ENCODE assay signal across 34 cellular contexts in genomic region chr7:26469188-26469587, GRCh38.
DNase-seq lines count a peak whose midpoint lies in the region; ATAC-seq and TF ChIP-seq lines count a peak whose summit lies in the region.
"Had no signal": no experiment of that assay in that cellular context is flagged by ENCODE, and none has a peak within 500 bp of the region (broad histone marks: within the 10 kb centered on the region; RNA-seq: fewer than 3 reads in every experiment).

No MANE protein-coding gene starts in this region.

- no peak overlapping the region for H2AK9ac ChIP-seq in IMR-90 (replicated peaks; ENCODE audit: low read depth, low read length, poor library complexity)

- no peak for DNase-seq in IMR-90
- DNase-seq in coronary artery (ENCODE audit: low spot score): peak; percentile 45
- no peak for DNase-seq in neuronal stem cell (ENCODE audit: low spot score)
- DNase-seq in osteocyte (ENCODE audit: extremely low spot score, unreplicated experiment): peak; percentile 57
- DNase-seq in omental fat pad (ENCODE audit: low spot score): no peak
- no peak for DNase-seq in Right ventricle myocardium superior
- DNase-seq in NCI-H2107 treated with DMSO at 0.1 percent for 48 hours (lab: John Stamatoyannopoulos, UW; ENCODE audit: unreplicated experiment): no peak
- no peak for DNase-seq in activated CD4-positive, alpha-beta T cell treated with anti-CD3 and anti-CD28 coated beads for 48 hours
- DNase-seq: 8988T; ACHN; AML-193; BE2C; C1 segment of cervical spinal cord; Caco-2; Calu3; CD4-positive, alpha-beta memory T cell; CD4-positive, alpha-beta T cell; CD4-positive, CD25-positive, alpha-beta regulatory T cell; CD8-positive, alpha-beta memory T cell; CD8-positive, alpha-beta T cell; COR-L47; DMS 273 treated with DMSO at 0.1 percent for 48 hours; DMS153; DMS53; DMS79; DND-41; EL had no signal

- H3K4me1 Mint-ChIP-seq in osteocyte (ENCODE audit: unreplicated experiment): no peaks in the 10 kb centered on the region
- H3K4me1 Mint-ChIP-seq: B cell; CD4-positive, alpha-beta memory T cell; CD4-positive, CD25-positive, alpha-beta regulatory T cell; CD8-positive, alpha-beta memory T cell had no signal

- H3K36me3 Mint-ChIP-seq in osteocyte (ENCODE audit: unreplicated experiment): no peaks in the 10 kb centered on the region
- H3K36me3 Mint-ChIP-seq: CD14-positive monocyte; CD4-positive, alpha-beta memory T cell; CD4-positive, CD25-positive, alpha-beta regulatory T cell; CD8-positive, alpha-beta memory T cell; CD8-positive, alpha-beta T cell had no signal

- no TSS peak for BruUV-seq in IMR-90 (replicated peaks; lab: Mats Ljungman, UMichigan)

- in situ Hi-C loops in IMR-90 (cut with MboI; ENCODE audit: low sequenced_read_pairs): no loop called here

- H3K4me3 Mint-ChIP-seq in osteocyte (ENCODE audit: unreplicated experiment): no peak overlapping the region
- H3K4me3 Mint-ChIP-seq: B cell; CD14-positive monocyte; CD4-positive, alpha-beta memory T cell; CD4-positive, alpha-beta T cell; CD4-positive, CD25-positive, alpha-beta regulatory T cell; CD8-positive, alpha-beta memory T cell; CD8-positive, alpha-beta T cell had no signal

- dilution Hi-C loops in IMR-90 (cut with HindIII; ENCODE audit: low sequenced_read_pairs, unreplicated experiment): no loop called here

- CTCF ChIA-PET in IMR-90 (lab: Yijun Ruan, JAX): no interaction called here

- H3K4me2 ChIP-seq in IMR-90 (ENCODE audit: low read depth, low read length) (no peak overlapping the region), neuronal stem cell (ENCODE audit: insufficient read depth, low read length, poor library complexity, severe bottlenecking) (no peak overlapping the region)
- H3K4me2 ChIP-seq: A549; BLaER1; BLaER1 treated with 17β-estradiol and CSF1 and Interleukin-3, amounts not matched to agents 10 nM and 100 nM had no signal

- WGBS in IMR-90 (ENCODE audit: extremely low coverage in 2 of 2, insufficient read length in 1 of 2), 2 experiments: no CpG with 5 or more reads among the region's 1 CpG
- no CpG with 5 or more reads among the region's 1 CpG for WGBS in neuronal stem cell (ENCODE audit: extremely low coverage in 2 of 2, insufficient read length in 2 of 2, insufficient replicate concordance in 1 of 2), 2 donors

- ATAC-seq in IMR-90 (ENCODE audit: low read depth) (no peak), omental fat pad (ENCODE audit: low FRiP score) (no peak), Right ventricle myocardium superior (ENCODE audit: poor library complexity) (no peak)
- ATAC-seq: A549; CD8-positive, alpha-beta T cell had no signal

- H3K27me3 Mint-ChIP-seq in osteocyte (ENCODE audit: unreplicated experiment): no peaks in the 10 kb centered on the region

- H3K9ac ChIP-seq in IMR-90 (ENCODE audit: low read depth, low read length) (no peak overlapping the region), neuronal stem cell (ENCODE audit: low read depth, low read length, poor library complexity) (peak overlapping the region; percentile 61)
- H3K9ac ChIP-seq: BLaER1; BLaER1 treated with 17β-estradiol and CSF1 and Interleukin-3, amounts not matched to agents 10 nM and 100 nM had no signal

- H4K91ac ChIP-seq in IMR-90 (ENCODE audit: insufficient read depth, low read depth, low read length) (no peak overlapping the region), neuronal stem cell (ENCODE audit: low read depth, low read length, poor library complexity) (no peak overlapping the region)

- H3K79me1 ChIP-seq in IMR-90 (ENCODE audit: low read depth in 1 of 2, low read length in 2 of 2): no peaks in the 10 kb centered on the region
- H3K79me1 ChIP-seq in neuronal stem cell (ENCODE audit: low read depth, low read length): no peaks in the 10 kb centered on the region

- H3K9me3 ChIP-seq in IMR-90 (ENCODE audit: control insufficient read depth, insufficient read depth, low read length) (no peaks in the 10 kb centered on the region), neuronal stem cell (replicated peaks in 1 of 2; ENCODE audit: control insufficient read depth in 2 of 2, insufficient read depth in 1 of 2, low read depth in 1 of 2, low read length in 2 of 2) (no peaks in the 10 kb centered on the region)
- H3K9me3 ChIP-seq: A549; BE2C; BLaER1; BLaER1 treated with 17β-estradiol and CSF1 and Interleukin-3, amounts not matched to agents 10 nM and 100 nM; Caco-2 had no signal

- no peak overlapping the region for H3K56ac ChIP-seq in IMR-90 (ENCODE audit: extremely low read depth, insufficient read depth, low read length)

- H3K4me1 ChIP-seq in IMR-90 (ENCODE audit: control insufficient read depth, insufficient read depth, low read length) (no peaks in the 10 kb centered on the region), neuronal stem cell (ENCODE audit: control insufficient read depth in 2 of 2, insufficient read depth in 1 of 2, low read depth in 1 of 2, low read length in 2 of 2) (no peaks in the 10 kb centered on the region)
- H3K4me1 ChIP-seq: A549; BE2C; BLaER1; BLaER1 treated with 17β-estradiol and CSF1 and Interleukin-3, amounts not matched to agents 10 nM and 100 nM; Caco-2 had no signal

- no peak overlapping the region for H3K4ac ChIP-seq in IMR-90 (ENCODE audit: low read depth, low read length)
- no peak overlapping the region for H3K4ac ChIP-seq in neuronal stem cell (ENCODE audit: low read length)

- POLR2A ChIA-PET in IMR-90 (lab: Charles Lee; ENCODE audit: unreplicated experiment): no interaction called here

- no peaks in the 10 kb centered on the region for H3K9me3 Mint-ChIP-seq in osteocyte (ENCODE audit: unreplicated experiment)
- H3K9me3 Mint-ChIP-seq: CD14-positive monocyte; CD4-positive, alpha-beta memory T cell; CD4-positive, alpha-beta T cell; CD4-positive, CD25-positive, alpha-beta regulatory T cell; CD8-positive, alpha-beta memory T cell; CD8-positive, alpha-beta T cell had no signal

- no peak overlapping the region for H3K27ac Mint-ChIP-seq in osteocyte (ENCODE audit: unreplicated experiment)
- H3K27ac Mint-ChIP-seq: B cell; CD4-positive, alpha-beta memory T cell; CD4-positive, alpha-beta T cell; CD4-positive, CD25-positive, alpha-beta regulatory T cell; CD8-positive, alpha-beta memory T cell; CD8-positive, alpha-beta T cell had no signal

- H4K5ac ChIP-seq in IMR-90 (ENCODE audit: low read depth, low read length): no peak overlapping the region

- H3K27ac ChIP-seq in IMR-90 (ENCODE audit: insufficient read depth, low read length) (no peak overlapping the region), coronary artery (no peak overlapping the region), neuronal stem cell (replicated peaks; ENCODE audit: low read length) (no peak overlapping the region)
- H3K27ac ChIP-seq: 22Rv1; A549; BLaER1; BLaER1 treated with 17β-estradiol and CSF1 and Interleukin-3, amounts not matched to agents 10 nM and 100 nM; C4-2B had no signal

- no peak overlapping the region for H3K18ac ChIP-seq in IMR-90 (ENCODE audit: low read depth, low read length)
- no peak overlapping the region for H3K18ac ChIP-seq in neuronal stem cell (ENCODE audit: low read length)

- H2BK15ac ChIP-seq in IMR-90 (ENCODE audit: low read depth, low read length): no peak overlapping the region
- no peak overlapping the region for H2BK15ac ChIP-seq in neuronal stem cell (ENCODE audit: low read length)

- H3K23ac ChIP-seq in IMR-90 (ENCODE audit: low read depth, low read length) (no peak overlapping the region), neuronal stem cell (ENCODE audit: low read depth, low read length, poor library complexity) (no peak overlapping the region)

- H3K36me3 ChIP-seq in IMR-90 (ENCODE audit: control insufficient read depth, insufficient read depth, low read length) (no peaks in the 10 kb centered on the region), neuronal stem cell (replicated peaks in 1 of 2; ENCODE audit: control insufficient read depth in 2 of 2, insufficient read depth in 2 of 2, low read length in 2 of 2) (no peaks in the 10 kb centered on the region)
- H3K36me3 ChIP-seq: BE2C; BLaER1; BLaER1 treated with 17β-estradiol and CSF1 and Interleukin-3, amounts not matched to agents 10 nM and 100 nM had no signal

- H3K14ac ChIP-seq in IMR-90 (replicated peaks; ENCODE audit: low read depth, low read length) (no peak overlapping the region), neuronal stem cell (ENCODE audit: low read length) (no peak overlapping the region)

- no peak for TF ChIP-seq POLR2A in IMR-90 (IDR thresholded peaks at IDR 0.05; ENCODE audit: low read depth, low read length)

- H2BK12ac ChIP-seq in neuronal stem cell (ENCODE audit: low read length): no peak overlapping the region

- no peak overlapping the region for H2BK20ac ChIP-seq in IMR-90 (ENCODE audit: low read depth, low read length)

- H3K27me3 ChIP-seq in IMR-90 (ENCODE audit: control insufficient read depth, insufficient read depth, low read length) (no peaks in the 10 kb centered on the region; the same call in 1 of the 2 replicates), neuronal stem cell (ENCODE audit: control insufficient read depth in 3 of 3, insufficient read depth in 3 of 3, low read depth in 1 of 3, low read length in 3 of 3) (peaks cover 0 to 5% (median 0%) of the 10 kb centered on the region in 3 experiments)
- H3K27me3 ChIP-seq: BLaER1; BLaER1 treated with 17β-estradiol and CSF1 and Interleukin-3, amounts not matched to agents 10 nM and 100 nM had no signal

- H4K8ac ChIP-seq in IMR-90 (ENCODE audit: low read depth in 2 of 2, low read length in 2 of 2) (no peak overlapping the region), neuronal stem cell (ENCODE audit: low read depth, low read length) (no peak overlapping the region)

- no peaks in the 10 kb centered on the region for H3K9me1 ChIP-seq in IMR-90 (ENCODE audit: insufficient read depth, low read length)

- TF ChIP-seq CTCF in IMR-90 (conservative IDR thresholded peaks at IDR 0.05; ENCODE audit: low read depth, low read length) (no peak), coronary artery (IDR thresholded peaks at IDR 0.05) (no peak), osteocyte (IDR thresholded peaks at IDR 0.05) (no peak), omental fat pad (IDR thresholded peaks at IDR 0.05) (no peak)

- intact Hi-C loops in IMR-90 (cut with micrococcal nuclease) (no loop called here), Right ventricle myocardium superior (cut with DNase I) (no loop called here)

- H2BK5ac ChIP-seq in IMR-90 (ENCODE audit: low read depth, low read length, poor library complexity, severe bottlenecking) (no peak overlapping the region), neuronal stem cell (ENCODE audit: low read length) (no peak overlapping the region)

- H2AFZ ChIP-seq in IMR-90 (replicated peaks; ENCODE audit: low read length, poor library complexity) (peak overlapping the region; percentile 1), neuronal stem cell (ENCODE audit: low read length) (no peak overlapping the region)

- no peak overlapping the region for H2BK120ac ChIP-seq in IMR-90 (ENCODE audit: low read depth, low read length)
- no peak overlapping the region for H2BK120ac ChIP-seq in neuronal stem cell (ENCODE audit: low read depth, low read length)

- no peak for TF ChIP-seq RAD21 in IMR-90 (IDR thresholded peaks at IDR 0.05; ENCODE audit: low read length)

- H2AK5ac ChIP-seq in IMR-90 (ENCODE audit: low read depth, low read length) (no peak overlapping the region), neuronal stem cell (ENCODE audit: low read depth, low read length) (peak overlapping the region; percentile 39)

- H3K4me3 ChIP-seq in IMR-90 (ENCODE audit: insufficient read depth, low read depth, low read length) (no peak overlapping the region), coronary artery (no peak overlapping the region), neuronal stem cell (ENCODE audit: low read length in 2 of 2) (no peak overlapping the region)
- H3K4me3 ChIP-seq: A549; BLaER1; BLaER1 treated with 17β-estradiol and CSF1 and Interleukin-3, amounts not matched to agents 10 nM and 100 nM had no signal

- no peaks in the 10 kb centered on the region for H4K20me1 ChIP-seq in IMR-90 (ENCODE audit: insufficient read depth, low read length)
- H4K20me1 ChIP-seq: BLaER1; BLaER1 treated with 17β-estradiol and CSF1 and Interleukin-3, amounts not matched to agents 10 nM and 100 nM had no signal

Comparison
In these comparisons a context has a peak if more than half of its experiments do, and no peak if none do; other contexts are left out.
1. DNase-seq: peak in coronary artery (single experiment) and osteocyte (single experiment); none in IMR-90 (single experiment), neuronal stem cell (single experiment), omental fat pad (single experiment), Right ventricle myocardium superior (single experiment), NCI-H2107 treated with DMSO at 0.1 percent for 48 hours (single experiment) and activated CD4-positive, alpha-beta T cell treated with anti-CD3 and anti-CD28 coated beads for 48 hours (single experiment).